In the genomic region with DNA sequence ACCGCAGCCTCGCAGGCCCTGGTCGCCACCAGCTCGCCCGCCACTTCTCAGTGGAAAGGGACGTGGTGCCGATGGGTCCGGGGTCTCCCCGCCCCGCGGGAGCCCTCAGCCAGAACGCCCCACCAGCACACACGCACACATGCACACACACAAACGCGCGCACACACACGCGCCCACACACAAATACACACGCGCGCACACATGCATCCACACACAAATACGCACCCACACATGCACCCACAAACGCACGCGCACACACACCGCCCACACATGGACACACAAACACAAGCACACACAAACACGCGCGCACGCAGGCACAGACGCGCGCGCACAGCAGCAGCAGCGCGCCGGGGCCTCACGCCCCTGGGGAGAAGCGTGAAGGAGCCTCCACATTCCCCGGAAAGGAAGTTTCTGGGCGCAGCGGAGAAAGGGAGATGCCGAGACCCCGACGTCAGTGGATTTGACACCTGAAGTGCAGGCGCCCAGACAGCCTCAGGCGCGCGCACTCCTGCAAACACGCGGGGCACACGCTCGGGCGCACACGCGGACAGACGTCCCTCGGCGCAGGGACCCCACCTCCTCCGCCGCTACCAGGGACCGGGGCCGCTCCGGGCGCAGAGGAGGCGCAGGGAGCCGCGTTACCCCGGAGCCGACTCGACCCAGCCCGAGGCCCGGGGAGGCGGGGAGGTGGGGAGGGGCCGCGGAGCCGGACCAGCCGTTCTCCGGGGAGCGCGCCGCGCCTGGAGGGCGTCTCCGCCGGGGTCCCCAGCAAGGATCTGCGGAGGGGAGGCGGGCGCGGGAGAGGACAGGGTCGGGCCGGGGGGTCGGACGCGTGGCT, we compare ENCODE assay signal across 1 cellular context.
TF ChIP-seq lines count a peak whose summit lies in the region.

No MANE protein-coding gene starts in this region.

TF ChIP-seq in HEK293, 187 proteins besides CTCF, POLR2A, EP300 and RAD21 (continued from another document and continues in another):
- TF ChIP-seq, protein P1, sequence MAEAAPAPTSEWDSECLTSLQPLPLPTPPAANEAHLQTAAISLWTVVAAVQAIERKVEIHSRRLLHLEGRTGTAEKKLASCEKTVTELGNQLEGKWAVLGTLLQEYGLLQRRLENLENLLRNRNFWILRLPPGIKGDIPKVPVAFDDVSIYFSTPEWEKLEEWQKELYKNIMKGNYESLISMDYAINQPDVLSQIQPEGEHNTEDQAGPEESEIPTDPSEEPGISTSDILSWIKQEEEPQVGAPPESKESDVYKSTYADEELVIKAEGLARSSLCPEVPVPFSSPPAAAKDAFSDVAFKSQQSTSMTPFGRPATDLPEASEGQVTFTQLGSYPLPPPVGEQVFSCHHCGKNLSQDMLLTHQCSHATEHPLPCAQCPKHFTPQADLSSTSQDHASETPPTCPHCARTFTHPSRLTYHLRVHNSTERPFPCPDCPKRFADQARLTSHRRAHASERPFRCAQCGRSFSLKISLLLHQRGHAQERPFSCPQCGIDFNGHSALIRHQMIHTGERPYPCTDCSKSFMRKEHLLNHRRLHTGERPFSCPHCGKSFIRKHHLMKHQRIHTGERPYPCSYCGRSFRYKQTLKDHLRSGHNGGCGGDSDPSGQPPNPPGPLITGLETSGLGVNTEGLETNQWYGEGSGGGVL (tag by site-specific recombination; IDR thresholded peaks at IDR 0.05): no peak
- no peak for TF ChIP-seq HOXD13 (CRISPR knock-in tag; IDR thresholded peaks at IDR 0.05; ENCODE audit: borderline replicate concordance)
- TF ChIP-seq, protein P2, sequence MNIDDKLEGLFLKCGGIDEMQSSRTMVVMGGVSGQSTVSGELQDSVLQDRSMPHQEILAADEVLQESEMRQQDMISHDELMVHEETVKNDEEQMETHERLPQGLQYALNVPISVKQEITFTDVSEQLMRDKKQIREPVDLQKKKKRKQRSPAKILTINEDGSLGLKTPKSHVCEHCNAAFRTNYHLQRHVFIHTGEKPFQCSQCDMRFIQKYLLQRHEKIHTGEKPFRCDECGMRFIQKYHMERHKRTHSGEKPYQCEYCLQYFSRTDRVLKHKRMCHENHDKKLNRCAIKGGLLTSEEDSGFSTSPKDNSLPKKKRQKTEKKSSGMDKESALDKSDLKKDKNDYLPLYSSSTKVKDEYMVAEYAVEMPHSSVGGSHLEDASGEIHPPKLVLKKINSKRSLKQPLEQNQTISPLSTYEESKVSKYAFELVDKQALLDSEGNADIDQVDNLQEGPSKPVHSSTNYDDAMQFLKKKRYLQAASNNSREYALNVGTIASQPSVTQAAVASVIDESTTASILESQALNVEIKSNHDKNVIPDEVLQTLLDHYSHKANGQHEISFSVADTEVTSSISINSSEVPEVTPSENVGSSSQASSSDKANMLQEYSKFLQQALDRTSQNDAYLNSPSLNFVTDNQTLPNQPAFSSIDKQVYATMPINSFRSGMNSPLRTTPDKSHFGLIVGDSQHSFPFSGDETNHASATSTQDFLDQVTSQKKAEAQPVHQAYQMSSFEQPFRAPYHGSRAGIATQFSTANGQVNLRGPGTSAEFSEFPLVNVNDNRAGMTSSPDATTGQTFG (tag by site-specific recombination; IDR thresholded peaks at IDR 0.05; ENCODE audit: borderline replicate concordance): no peak
- no peak for TF ChIP-seq ZSCAN16 (tag by site-specific recombination; IDR thresholded peaks at IDR 0.05)
- no peak for TF ChIP-seq ZNF121 (tag by site-specific recombination; IDR thresholded peaks at IDR 0.05)
- no peak for TF ChIP-seq ZNF529 (tag by site-specific recombination; IDR thresholded peaks at IDR 0.05; ENCODE audit: insufficient replicate concordance)
- no peak for TF ChIP-seq ZNF747 (tag by site-specific recombination; IDR thresholded peaks at IDR 0.05)
- TF ChIP-seq ZNF292 (tag by site-specific recombination; IDR thresholded peaks at IDR 0.05; ENCODE audit: borderline replicate concordance, low read depth): no peak
- no peak for TF ChIP-seq ZNF169 (tag by site-specific recombination; IDR thresholded peaks at IDR 0.05)
- no peak for TF ChIP-seq ZNF548 (tag by site-specific recombination; IDR thresholded peaks at IDR 0.05)
- peak; percentile 76 for TF ChIP-seq GLI4 (tag by site-specific recombination; IDR thresholded peaks at IDR 0.05)
- TF ChIP-seq ZNF768 (tag by site-specific recombination; IDR thresholded peaks at IDR 0.05): no peak
- TF ChIP-seq ZFP37 (tag by site-specific recombination; IDR thresholded peaks at IDR 0.05): no peak
- TF ChIP-seq ZEB2 (tag by site-specific recombination; IDR thresholded peaks at IDR 0.05): peak; percentile 52; the same call in 1 of the 2 replicates
- TF ChIP-seq TRIM28 (IDR thresholded peaks at IDR 0.05; ENCODE audit: borderline replicate concordance, low read length): no peak
- TF ChIP-seq REPIN1 (tag by site-specific recombination; IDR thresholded peaks at IDR 0.05; ENCODE audit: low read depth): no peak
- TF ChIP-seq ZNF501 (tag by site-specific recombination; IDR thresholded peaks at IDR 0.05): no peak
- TF ChIP-seq ZNF521 (tag by site-specific recombination; IDR thresholded peaks at IDR 0.05): no peak
- TF ChIP-seq ZNF658 (tag by site-specific recombination; IDR thresholded peaks at IDR 0.05): no peak
- TF ChIP-seq KLF9 (tag by site-specific recombination; IDR thresholded peaks at IDR 0.05; ENCODE audit: low read depth): peak; percentile 55
- TF ChIP-seq, protein P3, sequence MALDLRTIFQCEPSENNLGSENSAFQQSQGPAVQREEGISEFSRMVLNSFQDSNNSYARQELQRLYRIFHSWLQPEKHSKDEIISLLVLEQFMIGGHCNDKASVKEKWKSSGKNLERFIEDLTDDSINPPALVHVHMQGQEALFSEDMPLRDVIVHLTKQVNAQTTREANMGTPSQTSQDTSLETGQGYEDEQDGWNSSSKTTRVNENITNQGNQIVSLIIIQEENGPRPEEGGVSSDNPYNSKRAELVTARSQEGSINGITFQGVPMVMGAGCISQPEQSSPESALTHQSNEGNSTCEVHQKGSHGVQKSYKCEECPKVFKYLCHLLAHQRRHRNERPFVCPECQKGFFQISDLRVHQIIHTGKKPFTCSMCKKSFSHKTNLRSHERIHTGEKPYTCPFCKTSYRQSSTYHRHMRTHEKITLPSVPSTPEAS (tag by site-specific recombination; IDR thresholded peaks at IDR 0.05): peak; percentile 99
- TF ChIP-seq ZNF677 (tag by site-specific recombination; IDR thresholded peaks at IDR 0.05): no peak
- TF ChIP-seq GLIS1 (tag by site-specific recombination; IDR thresholded peaks at IDR 0.05): peak; percentile 19
- no peak for TF ChIP-seq ZNF184 (tag by site-specific recombination; IDR thresholded peaks at IDR 0.05)
- TF ChIP-seq, protein P4, sequence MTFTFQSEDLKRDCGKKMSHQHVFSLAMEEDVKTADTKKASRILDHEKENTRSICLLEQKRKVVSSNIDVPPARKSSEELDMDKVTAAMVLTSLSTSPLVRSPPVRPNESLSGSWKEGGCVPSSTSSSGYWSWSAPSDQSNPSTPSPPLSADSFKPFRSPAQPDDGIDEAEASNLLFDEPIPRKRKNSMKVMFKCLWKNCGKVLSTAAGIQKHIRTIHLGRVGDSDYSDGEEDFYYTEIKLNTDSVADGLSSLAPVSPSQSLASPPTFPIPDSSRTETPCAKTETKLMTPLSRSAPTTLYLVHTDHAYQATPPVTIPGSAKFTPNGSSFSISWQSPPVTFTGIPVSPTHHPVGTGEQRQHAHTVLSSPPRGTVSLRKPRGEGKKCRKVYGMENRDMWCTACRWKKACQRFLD (tag by site-specific recombination; IDR thresholded peaks at IDR 0.05): no peak
- TF ChIP-seq, protein P5, sequence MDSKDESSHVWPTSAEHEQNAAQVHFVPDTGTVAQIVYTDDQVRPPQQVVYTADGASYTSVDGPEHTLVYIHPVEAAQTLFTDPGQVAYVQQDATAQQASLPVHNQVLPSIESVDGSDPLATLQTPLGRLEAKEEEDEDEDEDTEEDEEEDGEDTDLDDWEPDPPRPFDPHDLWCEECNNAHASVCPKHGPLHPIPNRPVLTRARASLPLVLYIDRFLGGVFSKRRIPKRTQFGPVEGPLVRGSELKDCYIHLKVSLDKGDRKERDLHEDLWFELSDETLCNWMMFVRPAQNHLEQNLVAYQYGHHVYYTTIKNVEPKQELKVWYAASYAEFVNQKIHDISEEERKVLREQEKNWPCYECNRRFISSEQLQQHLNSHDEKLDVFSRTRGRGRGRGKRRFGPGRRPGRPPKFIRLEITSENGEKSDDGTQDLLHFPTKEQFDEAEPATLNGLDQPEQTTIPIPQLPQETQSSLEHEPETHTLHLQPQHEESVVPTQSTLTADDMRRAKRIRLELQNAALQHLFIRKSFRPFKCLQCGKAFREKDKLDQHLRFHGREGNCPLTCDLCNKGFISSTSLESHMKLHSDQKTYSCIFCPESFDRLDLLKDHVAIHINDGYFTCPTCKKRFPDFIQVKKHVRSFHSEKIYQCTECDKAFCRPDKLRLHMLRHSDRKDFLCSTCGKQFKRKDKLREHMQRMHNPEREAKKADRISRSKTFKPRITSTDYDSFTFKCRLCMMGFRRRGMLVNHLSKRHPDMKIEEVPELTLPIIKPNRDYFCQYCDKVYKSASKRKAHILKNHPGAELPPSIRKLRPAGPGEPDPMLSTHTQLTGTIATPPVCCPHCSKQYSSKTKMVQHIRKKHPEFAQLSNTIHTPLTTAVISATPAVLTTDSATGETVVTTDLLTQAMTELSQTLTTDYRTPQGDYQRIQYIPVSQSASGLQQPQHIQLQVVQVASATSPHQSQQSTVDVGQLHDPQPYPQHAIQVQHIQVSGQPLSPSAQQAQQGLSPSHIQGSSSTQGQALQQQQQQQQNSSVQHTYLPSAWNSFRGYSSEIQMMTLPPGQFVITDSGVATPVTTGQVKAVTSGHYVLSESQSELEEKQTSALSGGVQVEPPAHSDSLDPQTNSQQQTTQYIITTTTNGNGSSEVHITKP (tag by site-specific recombination; IDR thresholded peaks at IDR 0.05): no peak
- TF ChIP-seq ZNF585B (tag by site-specific recombination; IDR thresholded peaks at IDR 0.05): no peak
- TF ChIP-seq ZNF426 (tag by site-specific recombination; IDR thresholded peaks at IDR 0.05): no peak
- TF ChIP-seq, protein P6, sequence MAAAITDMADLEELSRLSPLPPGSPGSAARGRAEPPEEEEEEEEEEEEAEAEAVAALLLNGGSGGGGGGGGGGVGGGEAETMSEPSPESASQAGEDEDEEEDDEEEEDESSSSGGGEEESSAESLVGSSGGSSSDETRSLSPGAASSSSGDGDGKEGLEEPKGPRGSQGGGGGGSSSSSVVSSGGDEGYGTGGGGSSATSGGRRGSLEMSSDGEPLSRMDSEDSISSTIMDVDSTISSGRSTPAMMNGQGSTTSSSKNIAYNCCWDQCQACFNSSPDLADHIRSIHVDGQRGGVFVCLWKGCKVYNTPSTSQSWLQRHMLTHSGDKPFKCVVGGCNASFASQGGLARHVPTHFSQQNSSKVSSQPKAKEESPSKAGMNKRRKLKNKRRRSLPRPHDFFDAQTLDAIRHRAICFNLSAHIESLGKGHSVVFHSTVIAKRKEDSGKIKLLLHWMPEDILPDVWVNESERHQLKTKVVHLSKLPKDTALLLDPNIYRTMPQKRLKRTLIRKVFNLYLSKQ (tag by site-specific recombination; IDR thresholded peaks at IDR 0.05; ENCODE audit: borderline replicate concordance): no peak
- TF ChIP-seq ZNF621 (tag by site-specific recombination; IDR thresholded peaks at IDR 0.05): no peak
- TF ChIP-seq ZNF157 (tag by site-specific recombination; IDR thresholded peaks at IDR 0.05): no peak
- no peak for TF ChIP-seq ZNF10 (tag by site-specific recombination; IDR thresholded peaks at IDR 0.05)
- TF ChIP-seq ZFHX2 (tag by site-specific recombination; conservative IDR thresholded peaks at IDR 0.05): peak; percentile 100
- TF ChIP-seq, protein P7, sequence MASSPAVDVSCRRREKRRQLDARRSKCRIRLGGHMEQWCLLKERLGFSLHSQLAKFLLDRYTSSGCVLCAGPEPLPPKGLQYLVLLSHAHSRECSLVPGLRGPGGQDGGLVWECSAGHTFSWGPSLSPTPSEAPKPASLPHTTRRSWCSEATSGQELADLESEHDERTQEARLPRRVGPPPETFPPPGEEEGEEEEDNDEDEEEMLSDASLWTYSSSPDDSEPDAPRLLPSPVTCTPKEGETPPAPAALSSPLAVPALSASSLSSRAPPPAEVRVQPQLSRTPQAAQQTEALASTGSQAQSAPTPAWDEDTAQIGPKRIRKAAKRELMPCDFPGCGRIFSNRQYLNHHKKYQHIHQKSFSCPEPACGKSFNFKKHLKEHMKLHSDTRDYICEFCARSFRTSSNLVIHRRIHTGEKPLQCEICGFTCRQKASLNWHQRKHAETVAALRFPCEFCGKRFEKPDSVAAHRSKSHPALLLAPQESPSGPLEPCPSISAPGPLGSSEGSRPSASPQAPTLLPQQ (tag by site-specific recombination; IDR thresholded peaks at IDR 0.05): no peak
- TF ChIP-seq ZNF2 (tag by site-specific recombination; IDR thresholded peaks at IDR 0.05): peak; percentile 94
- no peak for TF ChIP-seq ZNF112 (tag by site-specific recombination; IDR thresholded peaks at IDR 0.05)
- TF ChIP-seq KLF16 (tag by site-specific recombination; IDR thresholded peaks at IDR 0.05): no peak
- no peak; the same call in none of the 2 replicates for TF ChIP-seq MYNN (tag by site-specific recombination; IDR thresholded peaks at IDR 0.05; ENCODE audit: borderline replicate concordance)
- TF ChIP-seq, protein P8, sequence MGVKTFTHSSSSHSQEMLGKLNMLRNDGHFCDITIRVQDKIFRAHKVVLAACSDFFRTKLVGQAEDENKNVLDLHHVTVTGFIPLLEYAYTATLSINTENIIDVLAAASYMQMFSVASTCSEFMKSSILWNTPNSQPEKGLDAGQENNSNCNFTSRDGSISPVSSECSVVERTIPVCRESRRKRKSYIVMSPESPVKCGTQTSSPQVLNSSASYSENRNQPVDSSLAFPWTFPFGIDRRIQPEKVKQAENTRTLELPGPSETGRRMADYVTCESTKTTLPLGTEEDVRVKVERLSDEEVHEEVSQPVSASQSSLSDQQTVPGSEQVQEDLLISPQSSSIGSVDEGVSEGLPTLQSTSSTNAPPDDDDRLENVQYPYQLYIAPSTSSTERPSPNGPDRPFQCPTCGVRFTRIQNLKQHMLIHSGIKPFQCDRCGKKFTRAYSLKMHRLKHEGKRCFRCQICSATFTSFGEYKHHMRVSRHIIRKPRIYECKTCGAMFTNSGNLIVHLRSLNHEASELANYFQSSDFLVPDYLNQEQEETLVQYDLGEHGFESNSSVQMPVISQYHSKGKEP (tag by site-specific recombination; IDR thresholded peaks at IDR 0.05): no peak
- TF ChIP-seq ZNF311 (tag by site-specific recombination; IDR thresholded peaks at IDR 0.05; ENCODE audit: borderline replicate concordance): no peak
- peak; percentile 98 for TF ChIP-seq ZNF335 (tag by site-specific recombination; conservative IDR thresholded peaks at IDR 0.05)
- no peak; the same call in none of the 2 replicates for TF ChIP-seq OSR2 (tag by site-specific recombination; IDR thresholded peaks at IDR 0.05)
